In the genomic region with DNA sequence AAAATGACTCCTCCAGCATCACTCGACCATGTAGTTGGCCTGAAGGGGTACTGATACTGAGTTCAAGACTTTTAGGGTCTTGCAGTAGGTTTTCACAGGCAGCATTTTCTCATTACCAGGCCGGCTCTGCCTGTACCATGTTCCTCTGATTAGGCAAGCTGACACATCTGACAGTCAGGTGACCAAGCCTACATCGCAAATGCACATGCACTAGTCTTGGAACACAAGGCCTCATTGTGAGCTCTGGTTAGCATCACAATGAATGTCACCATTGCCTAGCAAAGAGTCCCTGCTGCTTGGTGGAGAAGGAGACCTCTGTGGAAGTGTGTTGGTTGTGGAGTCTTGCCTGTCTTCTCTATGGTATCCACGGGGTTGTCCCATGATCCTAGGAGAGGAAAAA, we compare ENCODE assay signal across 24 cellular contexts.
"Had no signal": no experiment of that assay in that cellular context is flagged by ENCODE, and none has a peak within 500 bp of the region (broad histone marks: within the 10 kb centered on the region; RNA-seq: fewer than 3 reads in every experiment).

No MANE protein-coding gene starts in this region.

- H3K27me3 ChIP-seq: esophagus squamous epithelium, left lung, ovary, right atrium auricular region, testis, tibial nerve, upper lobe of right lung, vagina had no signal

- DNase-seq: cerebellar nuclear complex; cortex of kidney; effector memory CD8-positive, alpha-beta T cell; erythroblast; esophagus squamous epithelium; left cardiac atrium; left lung; mesendoderm; midbrain; naive thymus-derived CD8-positive, alpha-beta T cell; nephron progenitor cell; ovary; stimulated activated CD4-positive, alpha-beta T cell treated with anti-CD3 and anti-CD28 coated beads, Interleukin-12 subunit alpha, Interleukin-12 subunit beta, amount 100 ng/mL, for 4 hours; stimulated activated CD4-positive, alpha-beta T cell treated with anti-CD3 and anti-CD28 coated beads, Interleukin-1b, Interleukin-23, amount 100 ng/mL, for 48 hours; stimulated activated CD4-positive, alpha-beta T cell treated with anti-CD3 and anti-CD28 coated beads, Interleukin-4, amount 100 ng/mL, for 1 hour; stimulated activated CD8-positive, alpha-beta memory T cell treated with anti-CD3 and anti-CD28 coated beads, Interleukin-4, amount 100 ng/mL, for 48 hours; stimulated activated naive CD4-positive, alpha-beta T cell; stimulated activated naive CD8-positive, alpha-beta T cell treated with anti-CD3 and anti-CD28 coated beads, Interleukin-15, amount 100 ng/mL, for 72 hours; testis; upper lobe of right lung had no signal

- H3K9me3 ChIP-seq: esophagus squamous epithelium, left lung, ovary, right atrium auricular region, testis, tibial nerve, upper lobe of right lung, vagina had no signal

- H3K27ac ChIP-seq: esophagus squamous epithelium, left lung, ovary, right atrium auricular region, testis, tibial nerve, upper lobe of right lung, vagina had no signal

- H3K4me2 ChIP-seq: smooth muscle cell had no signal

- H3K4me3 ChIP-seq: esophagus squamous epithelium, left lung, ovary, right atrium auricular region, smooth muscle cell, testis, tibial nerve, upper lobe of right lung, vagina had no signal

- H3K36me3 ChIP-seq: esophagus squamous epithelium, left lung, ovary, right atrium auricular region, tibial nerve, upper lobe of right lung, vagina had no signal

- H3K4me1 ChIP-seq: esophagus squamous epithelium, left lung, right atrium auricular region, testis, tibial nerve, upper lobe of right lung, vagina had no signal
